In the genomic region with DNA sequence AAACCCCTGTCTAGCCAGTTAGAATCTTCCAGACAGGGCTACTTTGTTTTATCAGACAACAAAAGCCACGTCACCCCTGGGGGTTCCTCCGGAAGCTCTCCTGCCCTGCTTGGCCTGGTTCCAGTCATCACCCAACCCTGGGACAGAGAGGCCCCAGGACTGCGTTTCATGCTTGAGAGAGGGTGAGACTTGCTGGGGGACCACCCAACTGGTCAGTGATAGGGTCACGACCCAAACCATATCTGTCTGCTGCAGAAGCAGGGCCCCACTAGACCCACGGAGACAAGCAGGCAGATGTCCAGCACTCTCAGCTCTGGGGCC, we compare ENCODE assay signal across 8 cellular contexts. TPM values are rescaled to one million over a fixed set of nuclear protein-coding genes. Genes with fewer than 3 reads are reported as not detected.
DNase-seq lines count a peak whose midpoint lies in the region; ATAC-seq and TF ChIP-seq lines count a peak whose summit lies in the region.

No MANE protein-coding gene starts in this region.

- H3K9me3 ChIP-seq in thyroid gland = no peaks in the 10 kb centered on the region

- H3K36me3 ChIP-seq in brain microvascular endothelial cell (replicated peaks) (peaks cover 19% of the 10 kb centered on the region), thyroid gland (peaks cover 0 to 7% of the 10 kb centered on the region in 2 donors)

- intact Hi-C loops in thyroid gland (cut with DNase I) = loop anchor here (5.0 kb wide), 1 partner anchor 75 kb away; the partner anchor contains the start of gene NISCH

- TF ChIP-seq CTCF in brain microvascular endothelial cell (IDR thresholded peaks at IDR 0.05; ENCODE audit: low read depth, low read length, missing control alignments) (no peak), thyroid gland (IDR thresholded peaks at IDR 0.05) (no peak)

- peak; percentile 24 for DNase-seq in NCI-H146 (lab: John Stamatoyannopoulos, UW)
- no peak for DNase-seq in NCI-H146 treated with DMSO at 0.1 percent for 48 hours (lab: John Stamatoyannopoulos, UW; ENCODE audit: unreplicated experiment)
- peak; percentile 34 for DNase-seq in NCI-H69 (lab: John Stamatoyannopoulos, UW)
- DNase-seq in brain microvascular endothelial cell = peak; percentile 78
- DNase-seq in thyroid gland = no peak
- no peak for DNase-seq in caudate nucleus (lab: John Stamatoyannopoulos, UW)

- 43 to 46% methylated on average over 5 of the region's 5 CpGs for WGBS in thyroid gland, 2 donors

- in situ Hi-C loops in brain microvascular endothelial cell (cut with HindIII; ENCODE audit: low pct_ligation_motif_present, low sequenced_read_pairs) = no loop called here

- TF ChIP-seq POLR2A in thyroid gland (IDR thresholded peaks at IDR 0.05) = no peak

- no peaks in the 10 kb centered on the region for H3K27me3 ChIP-seq in brain microvascular endothelial cell (replicated peaks)
- H3K27me3 ChIP-seq in layer of hippocampus (ENCODE audit: control insufficient read depth, insufficient read depth, low read length) = no peaks in the 10 kb centered on the region
- H3K27me3 ChIP-seq in thyroid gland = no peaks in the 10 kb centered on the region

- H3K27ac ChIP-seq in brain microvascular endothelial cell (peak overlapping the region; percentile 63), layer of hippocampus (ENCODE audit: low read depth, low read length) (peak overlapping the region; percentile 52), thyroid gland (peak overlapping the region in 2 of 3 donors; percentile 35 to 62), caudate nucleus (ENCODE audit: low read depth, low read length) (no peak overlapping the region)

- no peak for ATAC-seq in GM18502 (IDR thresholded peaks at IDR 0.05; ENCODE audit: poor library complexity, unreplicated experiment)

- peaks cover 19 to 49% of the 10 kb centered on the region in 2 donors for H3K4me1 ChIP-seq in thyroid gland

- H3K4me3 ChIP-seq in brain microvascular endothelial cell (ENCODE audit: low read depth, low read length) (peak overlapping the region; percentile 82), thyroid gland (replicated peaks in 1 of 3) (peak overlapping the region in 2 of 3 donors; percentile 58 to 70)

RNA-seq across cellular contexts. Expression of gene NT5DC2, which starts 1.2 kb away (rescaled TPM):
- 10 to 100 TPM; 40.5 to 55.1 (median 45.0) TPM for total RNA-seq in thyroid gland

RNA-seq across cellular contexts. Expression of gene UQCC5, which starts 3.9 kb away (rescaled TPM):
- total RNA-seq in thyroid gland = 10 to 100 TPM in 2 of 4 donors, 1 to 10 TPM in 2; 4.8 to 34.3 (median 9.4) TPM

RNA-seq across cellular contexts. Expression of gene STAB1, which starts 37.3 kb away (rescaled TPM):
- total RNA-seq in thyroid gland = 100 to 1,000 TPM in 1 of 4 donors, 10 to 100 TPM in 3; 31.8 to 100 (median 67.4) TPM

Comparison
In these comparisons a context has a peak if more than half of its experiments do, and no peak if none do; other contexts are left out.
1. DNase-seq: peak in NCI-H146 (single experiment), NCI-H69 (single experiment) and brain microvascular endothelial cell (single experiment); none in NCI-H146 treated with DMSO at 0.1 percent for 48 hours (single experiment), thyroid gland (0 of 2) and caudate nucleus (0 of 61).